ENCODE assay signal across 1 cellular context in genomic region chr16:67943619-67944503, GRCh38.
TF ChIP-seq lines count a peak whose summit lies in the region.

Gene LCAT (minus strand): TSS chr16:67944120. CDS start chr16:67944101, 19 bp downstream.

TF ChIP-seq in HepG2, 621 proteins besides CTCF, POLR2A, EP300 and RAD21 (continued from another document and continues in another):
- no peak; the same call in 1 of the 2 replicates for TF ChIP-seq TMF1 (CRISPR knock-in tag; IDR thresholded peaks at IDR 0.05; ENCODE audit: low read depth)
- 0 out of 2 replicates have a peak, but pooled peaks have one; percentile 2 for TF ChIP-seq ZNF567 (CRISPR knock-in tag; IDR thresholded peaks at IDR 0.05; ENCODE audit: borderline replicate concordance)
- no peak for TF ChIP-seq SMAD9 (CRISPR knock-in tag; IDR thresholded peaks at IDR 0.05)
- TF ChIP-seq ESRRA (CRISPR knock-in tag; IDR thresholded peaks at IDR 0.05; ENCODE audit: low read depth), result no peak
- no peak for TF ChIP-seq ONECUT2 (CRISPR knock-in tag; IDR thresholded peaks at IDR 0.05)
- TF ChIP-seq ZNF784 (CRISPR knock-in tag; IDR thresholded peaks at IDR 0.05; ENCODE audit: borderline replicate concordance), result no peak
- no peak for TF ChIP-seq ARNTL (CRISPR knock-in tag; IDR thresholded peaks at IDR 0.05)
- peak; percentile 41; the same call in 1 of the 2 replicates for TF ChIP-seq ISL2 (CRISPR knock-in tag; IDR thresholded peaks at IDR 0.05)
- TF ChIP-seq ZNF770 (CRISPR knock-in tag; IDR thresholded peaks at IDR 0.05), result no peak
- TF ChIP-seq ZBTB44 (CRISPR knock-in tag; IDR thresholded peaks at IDR 0.05), result no peak
- TF ChIP-seq ZNF737 (CRISPR knock-in tag; IDR thresholded peaks at IDR 0.05; ENCODE audit: borderline replicate concordance), result no peak
- TF ChIP-seq FOSL2 (CRISPR knock-in tag; IDR thresholded peaks at IDR 0.05), result 0 out of 2 replicates have a peak, but pooled peaks have one; percentile 12
- TF ChIP-seq HOXA3 (CRISPR knock-in tag; IDR thresholded peaks at IDR 0.05), result no peak; the same call in none of the 2 replicates
- TF ChIP-seq ZZZ3 (CRISPR knock-in tag; IDR thresholded peaks at IDR 0.05; ENCODE audit: borderline replicate concordance), result no peak
- no peak for TF ChIP-seq ZNF646 (CRISPR knock-in tag; IDR thresholded peaks at IDR 0.05)
- no peak for TF ChIP-seq HNF4G (IDR thresholded peaks at IDR 0.05; ENCODE audit: borderline replicate concordance, low read depth, low read length)
- no peak; the same call in 1 of the 2 replicates for TF ChIP-seq HNF4G (CRISPR knock-in tag; IDR thresholded peaks at IDR 0.05; ENCODE audit: borderline replicate concordance, low read depth)
- TF ChIP-seq TCF7L2 (IDR thresholded peaks at IDR 0.05; ENCODE audit: low read depth, low read length), result no peak
- TF ChIP-seq FOXO1 (CRISPR knock-in tag; IDR thresholded peaks at IDR 0.05), result peak; percentile 67
- no peak for TF ChIP-seq MNT (IDR thresholded peaks at IDR 0.05)
- no peak for TF ChIP-seq IRF9 (CRISPR knock-in tag; IDR thresholded peaks at IDR 0.05; ENCODE audit: borderline replicate concordance)
- TF ChIP-seq ZNF430 (CRISPR knock-in tag; IDR thresholded peaks at IDR 0.05), result peak; percentile 71; the same call in 1 of the 2 replicates
- TF ChIP-seq ZSCAN29 (CRISPR knock-in tag; conservative IDR thresholded peaks at IDR 0.05), result no peak
- peak; percentile 75 for TF ChIP-seq ZNF619 (CRISPR knock-in tag; IDR thresholded peaks at IDR 0.05)
- no peak for TF ChIP-seq TIGD3 (CRISPR knock-in tag; IDR thresholded peaks at IDR 0.05; ENCODE audit: borderline replicate concordance)
- peak; percentile 64; the same call in 1 of the 2 replicates for TF ChIP-seq THAP7 (CRISPR knock-in tag; IDR thresholded peaks at IDR 0.05)
- no peak for TF ChIP-seq MTF2 (CRISPR knock-in tag; IDR thresholded peaks at IDR 0.05; ENCODE audit: borderline replicate concordance)
- peak; percentile 95 for TF ChIP-seq ZNF607 (CRISPR knock-in tag; IDR thresholded peaks at IDR 0.05; ENCODE audit: borderline replicate concordance)
- no peak for TF ChIP-seq NFAT5 (CRISPR knock-in tag; IDR thresholded peaks at IDR 0.05)
- TF ChIP-seq YEATS2 (CRISPR knock-in tag; IDR thresholded peaks at IDR 0.05; ENCODE audit: borderline replicate concordance), result no peak; the same call in 1 of the 2 replicates
- 0 out of 2 replicates have a peak, but pooled peaks have one; percentile 75 for TF ChIP-seq HBP1 (CRISPR knock-in tag; IDR thresholded peaks at IDR 0.05; ENCODE audit: low read depth)
- TF ChIP-seq ZBTB7B (CRISPR knock-in tag; IDR thresholded peaks at IDR 0.05), result no peak
- TF ChIP-seq SP5 (CRISPR knock-in tag; IDR thresholded peaks at IDR 0.05; ENCODE audit: borderline replicate concordance, low read depth), result peak; percentile 93
- TF ChIP-seq CAMTA2 (CRISPR knock-in tag; IDR thresholded peaks at IDR 0.05; ENCODE audit: borderline replicate concordance), result no peak
